8 cellular contexts compared by ENCODE assay signal in the genomic region with DNA sequence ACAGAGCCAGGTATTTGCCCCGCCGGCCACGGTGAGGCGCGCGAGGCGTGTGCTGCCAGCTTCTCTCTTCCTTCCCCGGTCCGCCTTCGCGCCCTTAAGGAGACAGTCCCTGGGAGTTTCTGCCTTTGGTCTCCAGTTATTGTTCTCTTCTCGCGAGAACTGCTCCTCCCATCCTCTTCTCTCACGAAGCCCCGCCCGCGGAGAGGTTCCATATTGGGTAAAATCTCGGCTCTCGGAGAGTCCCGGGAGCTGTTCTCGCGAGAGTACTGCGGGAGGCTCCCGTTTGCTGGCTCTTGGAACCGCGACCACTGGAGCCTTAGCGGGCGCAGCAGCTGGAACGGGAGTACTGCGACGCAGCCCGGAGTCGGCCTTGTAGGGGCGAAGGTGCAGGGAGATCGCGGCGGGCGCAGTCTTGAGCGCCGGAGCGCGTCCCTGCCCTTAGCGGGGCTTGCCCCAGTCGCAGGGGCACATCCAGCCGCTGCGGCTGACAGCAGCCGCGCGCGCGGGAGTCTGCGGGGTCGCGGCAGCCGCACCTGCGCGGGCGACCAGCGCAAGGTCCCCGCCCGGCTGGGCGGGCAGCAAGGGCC. TPM values are rescaled to one million over a fixed set of nuclear protein-coding genes. Genes with fewer than 3 reads are reported as not detected.
A peak's percentile ranks its signal among the peaks of the same experiment; 100 is the strongest.
DNase-seq lines count a peak whose midpoint lies in the region; TF ChIP-seq lines count a peak whose summit lies in the region.

Gene MAPK14 (plus strand): TSS at position 308 of the 587 bp plus-strand sequence. CDS start 350 bp downstream, outside the sequence.

- intact Hi-C loops in esophagus muscularis mucosa (cut with DNase I) = loop anchor here (1.0 to 10.0 kb wide), 3 partner anchors 68 to 337 kb away; partner anchors contain the start of gene BRPF3

- no peaks in the 10 kb centered on the region for H3K9me2 ChIP-seq in GM23248 (ENCODE audit: insufficient read depth)

- H3K4me3 ChIP-seq in GM23248 (peak within 1 kb of the TSS; percentile 78), esophagus muscularis mucosa (peak within 1 kb of the TSS; percentile 83 to 96 (median 95))

- H2AFZ ChIP-seq in GM23248 = peak within 1 kb of the TSS; percentile 85

- peaks cover 37% of the 10 kb centered on the region for H3F3A ChIP-seq in GM23248 (ENCODE audit: insufficient read depth)

- DNase-seq in EH (ENCODE audit: low read depth) (peak; percentile 100), GM23248 (peak; percentile 100), Kasumi-1 (lab: John Stamatoyannopoulos, UW) (peak; percentile 98 to 99), RKO (ENCODE audit: low spot score) (peak; percentile 100), activated T-helper 1 cell treated with Interleukin-2 at 50 U/mL for 16 hours (ENCODE audit: low read depth) (peak; percentile 93), esophagus muscularis mucosa (ENCODE audit: extremely low spot score) (peak; percentile 100), myocyte (ENCODE audit: low read depth) (peak; percentile 100)
- DNase-seq in stimulated activated CD8-positive, alpha-beta memory T cell treated with anti-CD3 and anti-CD28 coated beads, Interleukin-7, amount 100 ng/mL, for 48 hours (ENCODE audit: extremely low read depth in 1 of 2, low read depth in 1 of 2) = peak; percentile 90 to 97

- TF ChIP-seq POLR2A in esophagus muscularis mucosa (IDR thresholded peaks at IDR 0.05; ENCODE audit: low read depth) = peak; percentile 92

- H3K9me3 ChIP-seq in GM23248 (ENCODE audit: low read depth) (no peaks in the 10 kb centered on the region), esophagus muscularis mucosa (no peaks in the 10 kb centered on the region)

- no peak for TF ChIP-seq EP300 in esophagus muscularis mucosa (IDR thresholded peaks at IDR 0.05)

- peaks cover 7% of the 10 kb centered on the region; the same call in 1 of the 2 replicates for H4K20me1 ChIP-seq in GM23248 (ENCODE audit: insufficient read depth)

- peaks cover 21% of the 10 kb centered on the region for H3K4me1 ChIP-seq in GM23248 (ENCODE audit: insufficient read depth)
- peaks cover 13 to 44% (median 41%) of the 10 kb centered on the region in 4 donors for H3K4me1 ChIP-seq in esophagus muscularis mucosa

- H3K36me3 ChIP-seq in GM23248 (ENCODE audit: low read depth) (no peaks in the 10 kb centered on the region), esophagus muscularis mucosa (no peaks in the 10 kb centered on the region)

- H3K27ac ChIP-seq in GM23248 (peak within 1 kb of the TSS; percentile 83), esophagus muscularis mucosa (replicated peaks in 1 of 4) (peak within 1 kb of the TSS; percentile 92 to 96 (median 94))

- peak within 1 kb of the TSS; percentile 87 for H3K9ac ChIP-seq in GM23248

- no peaks in the 10 kb centered on the region for H3K27me3 ChIP-seq in GM23248 (replicated peaks; ENCODE audit: insufficient read depth)
- peaks cover 0 to 13% (median 5%) of the 10 kb centered on the region in 4 donors for H3K27me3 ChIP-seq in esophagus muscularis mucosa

- peak within 1 kb of the TSS; percentile 89 for H3K4me2 ChIP-seq in GM23248 (ENCODE audit: unreplicated experiment)

- peaks cover 46% of the 10 kb centered on the region for H3K79me2 ChIP-seq in GM23248 (ENCODE audit: insufficient read depth)

- 0 to 1% methylated on average over 57 to 58 of the region's 62 CpGs for WGBS in GM23248 (ENCODE audit: low coverage in 1 of 2, low lambda C conversion rate in 2 of 2, missing lambda C conversion rate in 2 of 2), 2 experiments
- 1% methylated on average over 28 of the region's 62 CpGs for WGBS in esophagus muscularis mucosa

- TF ChIP-seq CTCF in esophagus muscularis mucosa (IDR thresholded peaks at IDR 0.05) = peak; percentile 91 to 99 (median 95)

- in situ Hi-C loops in GM23248 (cut with MboI) = no loop called here

RNA-seq across cellular contexts. Expression of gene MAPK14, which starts in this region (rescaled TPM):
- total RNA-seq in GM23248 (2014; rRNA removed; shearing (Covaris generic)) = 45.0 and 75.2 TPM in 2 replicates
- polyA plus RNA-seq in GM23248 (2016; fragmentation: Nextera tagmentation; extraction: Ambion mirVana) = 26.8 and 27.0 TPM in 2 replicates
- 10 to 100 TPM; 53.2 to 70.7 (median 66.9) TPM for total RNA-seq in esophagus muscularis mucosa
- 52.1 and 55.7 TPM in 2 replicates for total RNA-seq in myocyte
- polyA plus RNA-seq in myocyte (2012) = 25.6 TPM

Comparison
In these comparisons a context has a peak if more than half of its experiments do, and no peak if none do; other contexts are left out.
1. Peak in every context shown above with its lines: DNase-seq, H3K4me3 ChIP-seq and H3K27ac ChIP-seq.